8 cellular contexts compared by ENCODE assay signal in genomic region chr18:40159141-40160017, GRCh38.
DNase-seq lines count a peak whose midpoint lies in the region; ATAC-seq, FAIRE-seq and TF ChIP-seq lines count a peak whose summit lies in the region.

No MANE protein-coding gene starts in this region.

- no peak overlapping the region for H3K27ac ChIP-seq in OCI-LY7 (ENCODE audit: low read depth, low read length, poor library complexity, severe bottlenecking)

- H3K9me3 ChIP-seq in OCI-LY7 (ENCODE audit: low read length) = no peaks in the 10 kb centered on the region

- ATAC-seq in GM19455 (IDR thresholded peaks at IDR 0.05; ENCODE audit: unreplicated experiment) (no peak), GM18909 (IDR thresholded peaks at IDR 0.05; ENCODE audit: poor library complexity, unreplicated experiment) (no peak), GM18867 (IDR thresholded peaks at IDR 0.05; ENCODE audit: unreplicated experiment) (no peak)

- no peak overlapping the region for H2AFZ ChIP-seq in OCI-LY7 (ENCODE audit: low read length)

- no TSS peak for BruUV-seq in OCI-LY7 (replicated peaks; lab: Mats Ljungman, UMichigan)

- no peaks in the 10 kb centered on the region for H3K79me2 ChIP-seq in OCI-LY7 (ENCODE audit: insufficient read depth, low read depth, low read length)

- TF ChIP-seq CTCF in AG09309 (IDR thresholded peaks at IDR 0.05; ENCODE audit: control insufficient read depth, insufficient read depth, low read depth, low read length, missing control alignments) = peak; percentile 12
- peak; percentile 44 for TF ChIP-seq CTCF in OCI-LY7 (conservative IDR thresholded peaks at IDR 0.05; ENCODE audit: low read length)

- intact Hi-C loops in OCI-LY7 (cut with micrococcal nuclease; ENCODE audit: unreplicated experiment) = no loop called here

- no peak for FAIRE-seq in HTR-8/SVneo (lab: Jason Lieb, UNC)

- no peaks in the 10 kb centered on the region for H3K4me1 ChIP-seq in OCI-LY7 (ENCODE audit: insufficient read depth, low read length, poor library complexity, severe bottlenecking)

- H3K4me2 ChIP-seq in OCI-LY7 (ENCODE audit: low read length) = no peak overlapping the region

- CTCF ChIA-PET in OCI-LY7 (lab: Charles Lee; ENCODE audit: unreplicated experiment) = no interaction called here

- H4K20me1 ChIP-seq in OCI-LY7 (ENCODE audit: insufficient read depth, low read length) = no peaks in the 10 kb centered on the region

- H3K36me3 ChIP-seq in OCI-LY7 (ENCODE audit: insufficient read depth, low read length) = no peaks in the 10 kb centered on the region

- POLR2A ChIA-PET in OCI-LY7 (lab: Charles Lee) = no interaction called here

- H3K4me3 ChIP-seq in AG09309 (ENCODE audit: control insufficient read depth, low read depth, low read length) (no peak overlapping the region), OCI-LY7 (ENCODE audit: low read depth, low read length, poor library complexity, severe bottlenecking) (no peak overlapping the region)

- DNase-seq in AG09309 (ENCODE audit: low read depth) = no peak
- DNase-seq in HTR-8/SVneo (ENCODE audit: insufficient read length, low spot score) = peak; percentile 1
- DNase-seq in OCI-LY7 (ENCODE audit: low spot score) = no peak
- DNase-seq in fibroblast of gingiva (ENCODE audit: low read depth) = peak; percentile 32
- peak; percentile 26 for DNase-seq in smooth muscle cell of the brain vasculature (ENCODE audit: low read depth, low spot score)

- no peaks in the 10 kb centered on the region for H3K9me2 ChIP-seq in OCI-LY7 (ENCODE audit: insufficient read depth, low read length)

Comparison
In these comparisons a context has a peak if more than half of its experiments do, and no peak if none do; other contexts are left out.
1. DNase-seq: peak in HTR-8/SVneo (single experiment), fibroblast of gingiva (single experiment) and smooth muscle cell of the brain vasculature (single experiment); none in AG09309 (single experiment) and OCI-LY7 (single experiment).